1 cellular context compared by ENCODE assay signal in the genomic region with DNA sequence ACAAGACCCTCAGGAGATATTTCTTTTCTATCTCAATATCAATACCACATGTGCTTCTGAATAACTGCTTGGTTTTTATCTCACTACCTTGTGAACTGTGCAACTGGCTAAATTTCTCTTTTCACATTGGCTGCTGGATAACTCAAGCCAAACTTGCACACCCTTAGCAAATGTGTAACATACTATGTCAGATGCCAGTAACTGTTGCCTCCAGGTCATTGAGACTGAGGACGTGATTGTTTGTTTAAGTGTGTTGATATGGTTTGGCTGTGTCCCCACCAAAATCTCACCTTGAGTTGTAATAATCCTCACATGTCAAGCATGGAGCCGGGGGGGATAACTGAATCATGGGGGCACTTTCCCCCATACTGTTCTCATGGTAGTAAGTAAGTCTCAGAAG.
TF ChIP-seq lines count a peak whose summit lies in the region.

No MANE protein-coding gene starts in this region.

TF ChIP-seq in HepG2, 621 proteins besides CTCF, POLR2A, EP300 and RAD21 (continued from another document):
- TF ChIP-seq, protein P1, sequence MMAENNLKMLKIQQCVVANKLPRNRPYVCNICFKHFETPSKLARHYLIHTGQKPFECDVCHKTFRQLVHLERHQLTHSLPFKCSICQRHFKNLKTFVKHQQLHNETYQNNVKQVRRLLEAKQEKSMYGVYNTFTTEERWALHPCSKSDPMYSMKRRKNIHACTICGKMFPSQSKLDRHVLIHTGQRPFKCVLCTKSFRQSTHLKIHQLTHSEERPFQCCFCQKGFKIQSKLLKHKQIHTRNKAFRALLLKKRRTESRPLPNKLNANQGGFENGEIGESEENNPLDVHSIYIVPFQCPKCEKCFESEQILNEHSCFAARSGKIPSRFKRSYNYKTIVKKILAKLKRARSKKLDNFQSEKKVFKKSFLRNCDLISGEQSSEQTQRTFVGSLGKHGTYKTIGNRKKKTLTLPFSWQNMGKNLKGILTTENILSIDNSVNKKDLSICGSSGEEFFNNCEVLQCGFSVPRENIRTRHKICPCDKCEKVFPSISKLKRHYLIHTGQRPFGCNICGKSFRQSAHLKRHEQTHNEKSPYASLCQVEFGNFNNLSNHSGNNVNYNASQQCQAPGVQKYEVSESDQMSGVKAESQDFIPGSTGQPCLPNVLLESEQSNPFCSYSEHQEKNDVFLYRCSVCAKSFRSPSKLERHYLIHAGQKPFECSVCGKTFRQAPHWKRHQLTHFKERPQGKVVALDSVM (CRISPR knock-in tag; IDR thresholded peaks at IDR 0.05): no peak
